Comparison of ENCODE assay signal across 8 cellular contexts in genomic region chr21:26845066-26845749, GRCh38. TPM values are rescaled to one million over a fixed set of nuclear protein-coding genes. Genes with fewer than 3 reads are reported as not detected.
DNase-seq lines count a peak whose midpoint lies in the region; ATAC-seq, FAIRE-seq and TF ChIP-seq lines count a peak whose summit lies in the region.

Gene ADAMTS1 (minus strand): TSS chr21:26845409. CDS start chr21:26844954, 455 bp downstream.

- FAIRE-seq in H54 (lab: Jason Lieb, UNC): no peak

- CTCF ChIA-PET in A673 (lab: Charles Lee): interaction anchor here (1.0 kb wide), 1 partner anchor 29 kb away, joined by 3 read pairs; no protein-coding TSS in a partner anchor

- peak within 1 kb of the TSS; percentile 67 to 74 for H3K9ac ChIP-seq in duodenal mucosa (ENCODE audit: low read depth in 1 of 2, low read length in 2 of 2)

- H3K27me3 ChIP-seq in A673 (replicated peaks; ENCODE audit: insufficient read depth, low read depth, low read length, poor library complexity) (no peaks in the 10 kb centered on the region), duodenal mucosa (ENCODE audit: control insufficient read depth in 1 of 2, insufficient read depth in 2 of 2, low read length in 2 of 2) (peaks cover 44 to 52% of the 10 kb centered on the region in 2 donors)

- peaks cover 23% of the 10 kb centered on the region for H3K4me1 ChIP-seq in A673 (ENCODE audit: insufficient read depth, low read length, poor library complexity, severe bottlenecking)
- H3K4me1 ChIP-seq in duodenal mucosa (ENCODE audit: control insufficient read depth in 1 of 2, insufficient read depth in 2 of 2, low read length in 2 of 2): peaks cover 4 to 26% of the 10 kb centered on the region in 2 donors

- intact Hi-C loops in A673 (cut with micrococcal nuclease; ENCODE audit: unreplicated experiment): loop anchor here (2.0 to 10.0 kb wide), 2 partner anchors 76 to 1240 kb away; partner anchors contain the start of gene MRPL39

- H3K9me3 ChIP-seq in A673 (ENCODE audit: low read depth, low read length, poor library complexity, severe bottlenecking): no peaks in the 10 kb centered on the region
- no peaks in the 10 kb centered on the region for H3K9me3 ChIP-seq in duodenal mucosa (ENCODE audit: control insufficient read depth in 1 of 2, low read length in 2 of 2)

- H3K4me3 ChIP-seq in A673 (ENCODE audit: low read depth, low read length, poor library complexity, severe bottlenecking) (peak within 1 kb of the TSS; percentile 69), duodenal mucosa (ENCODE audit: low read depth in 1 of 2, low read length in 2 of 2) (peak within 1 kb of the TSS; percentile 77)

- no peak; the same call in 1 of the 2 replicates for TF ChIP-seq CTCF in A673 (conservative IDR thresholded peaks at IDR 0.05; ENCODE audit: low read depth, low read length)

- H3K36me3 ChIP-seq in A673 (ENCODE audit: insufficient read depth, low read length, poor library complexity, severe bottlenecking) (peaks cover 19% of the 10 kb centered on the region), duodenal mucosa (ENCODE audit: control insufficient read depth in 1 of 2, insufficient read depth in 2 of 2, low read length in 2 of 2) (peaks cover 0 to 8% of the 10 kb centered on the region in 2 donors)

- peak; percentile 80 for DNase-seq in A673 (ENCODE audit: low spot score)
- DNase-seq in H54 (ENCODE audit: insufficient read length, low spot score): peak; percentile 53
- peak; percentile 95 for DNase-seq in left kidney (ENCODE audit: low read depth, low spot score)
- peak; percentile 37 for DNase-seq in stimulated activated CD8-positive, alpha-beta memory T cell treated with anti-CD3 and anti-CD28 coated beads, Interleukin-4, amount 100 ng/mL, for 48 hours
- no peak for DNase-seq in stimulated activated CD4-positive, alpha-beta T cell treated with anti-CD3 and anti-CD28 coated beads, Interleukin-12 subunit alpha, Interleukin-12 subunit beta, amount 100 ng/mL, for 4 hours

- ATAC-seq in SK-N-SH treated with all-trans-retinoic acid at 6 μM for 48 hours (peak; percentile 64), GM19023 (IDR thresholded peaks at IDR 0.05; ENCODE audit: unreplicated experiment) (no peak)

- POLR2A ChIA-PET in A673 (lab: Charles Lee; ENCODE audit: low non-redundant PET): interaction anchor here (0.5 to 0.7 kb wide), 2 partner anchors 122 to 1126 kb away, joined by 6 to 9 read pairs; partner anchors contain the start of gene ADAMTS5

- no TSS peak for BruUV-seq in A673 (replicated peaks; lab: Mats Ljungman, UMichigan)

- H3K27ac ChIP-seq in A673 (ENCODE audit: low read depth, low read length, poor library complexity, severe bottlenecking) (peak within 1 kb of the TSS; percentile 90), duodenal mucosa (ENCODE audit: low read depth, low read length) (peak within 1 kb of the TSS; percentile 85)

- TF ChIP-seq POLR2A in H54 (IDR thresholded peaks at IDR 0.05; ENCODE audit: low read depth, low read length): peak; percentile 99

TF ChIP-seq in SK-N-SH treated with all-trans-retinoic acid at 6 μM for 48 hours, 23 proteins besides CTCF, POLR2A, EP300 and RAD21:
- TF ChIP-seq TOX (CRISPR knock-in tag; IDR thresholded peaks at IDR 0.05; ENCODE audit: borderline replicate concordance) (0 out of 2 replicates have a peak, but pooled peaks have one; percentile 22), RARB (CRISPR knock-in tag; IDR thresholded peaks at IDR 0.05) (no peak)

RNA-seq across cellular contexts. Expression of gene ADAMTS1, which starts in this region (rescaled TPM):
- 14.0 and 17.9 TPM in 2 replicates for total RNA-seq in A673 (2021)
